Comparison of ENCODE assay signal across 24 cellular contexts in genomic region chr2:158717366-158718195, GRCh38.
DNase-seq lines count a peak whose midpoint lies in the region; ATAC-seq and TF ChIP-seq lines count a peak whose summit lies in the region.
"Had no signal": no experiment of that assay in that cellular context is flagged by ENCODE, and none has a peak within 500 bp of the region (broad histone marks: within the 10 kb centered on the region; RNA-seq: fewer than 3 reads in every experiment).

No MANE protein-coding gene starts in this region.

- H3K4me1 Mint-ChIP-seq in GM23338 (peaks cover 13% of the 10 kb centered on the region; the same call in 2 of the 3 replicates), endodermal cell (peaks cover 7% of the 10 kb centered on the region)
- H3K4me1 Mint-ChIP-seq: activated CD4-positive, alpha-beta T cell treated with anti-CD3 and anti-CD28 coated beads, Interleukin-2, amount 10 ng/mL, durations not matched to agents 7 days and 5 days; activated naive CD8-positive, alpha-beta T cell treated with anti-CD3 and anti-CD28 coated beads, Interleukin-2, amount 10 ng/mL, durations not matched to agents 7 days and 5 days; naive thymus-derived CD8-positive, alpha-beta T cell; T-helper 17 cell had no signal

- DNase-seq in GM23338 (ENCODE audit: low spot score) (no peak), endodermal cell (no peak), lower lobe of right lung (no peak), anterior cingulate cortex (lab: John Stamatoyannopoulos, UW) (no peak), ovary (no peak), NCI-H526 (lab: John Stamatoyannopoulos, UW) (no peak)
- DNase-seq: ACHN; activated CD4-positive, alpha-beta T cell treated with anti-CD3 and anti-CD28 coated beads, Interleukin-2, amount 10 ng/mL, durations not matched to agents 7 days and 5 days; activated naive CD8-positive, alpha-beta T cell treated with anti-CD3 and anti-CD28 coated beads, Interleukin-2, amount 10 ng/mL, durations not matched to agents 7 days and 5 days; Caco-2; colonic mucosa; hippocampal formation; naive thymus-derived CD8-positive, alpha-beta T cell; NCI-H146; NCI-H524; small intestine; stimulated activated CD4-positive, alpha-beta T cell treated with anti-CD3 and anti-CD28 coated beads, Interleukin-2, amount 100 ng/mL, for 48 hours; stimulated activated naive CD4-positive, alpha-beta T cell; T-helper 17 cell; transverse colon had no signal

- no peaks in the 10 kb centered on the region for H3K79me2 ChIP-seq in GM23338 (replicated peaks; ENCODE audit: insufficient read depth)

- intact Hi-C loops in lower lobe of right lung (cut with DNase I) (no loop called here), ovary (cut with DNase I) (no loop called here)

- H3K9me3 ChIP-seq in endodermal cell (ENCODE audit: control insufficient read depth, low read length) (peaks cover 4% of the 10 kb centered on the region), lower lobe of right lung (no peaks in the 10 kb centered on the region), skeletal muscle tissue (ENCODE audit: control insufficient read depth in 3 of 3, low read length in 3 of 3) (no peaks in the 10 kb centered on the region), ovary (no peaks in the 10 kb centered on the region)
- H3K9me3 ChIP-seq: colonic mucosa, transverse colon had no signal

- no peak overlapping the region for H3K9ac ChIP-seq in endodermal cell (ENCODE audit: extremely low read depth, low read length, poor library complexity, severe bottlenecking)
- H3K9ac ChIP-seq in skeletal muscle tissue (ENCODE audit: low read depth in 1 of 3, low read length in 3 of 3): no peak overlapping the region
- H3K9ac ChIP-seq: BLaER1 treated with 17β-estradiol and CSF1 and Interleukin-3, amounts not matched to agents 10 nM and 100 nM had no signal

- peaks cover 1% of the 10 kb centered on the region for H3K27me3 Mint-ChIP-seq in GM23338 (ENCODE audit: insufficient read depth, low read depth, poor library complexity)
- H3K27me3 Mint-ChIP-seq in endodermal cell (ENCODE audit: insufficient read depth): peaks cover 1% of the 10 kb centered on the region

- H2AFZ ChIP-seq in GM23338: peak overlapping the region; percentile 86

- no peak for TF ChIP-seq CTCF in GM23338 (conservative IDR thresholded peaks at IDR 0.05; ENCODE audit: low read depth in 2 of 2)
- no peak for TF ChIP-seq CTCF in endodermal cell (conservative IDR thresholded peaks at IDR 0.05)
- TF ChIP-seq CTCF in lower lobe of right lung (IDR thresholded peaks at IDR 0.05): no peak
- no peak for TF ChIP-seq CTCF in ovary (IDR thresholded peaks at IDR 0.05)

- no peaks in the 10 kb centered on the region for H3F3A ChIP-seq in GM23338 (replicated peaks; ENCODE audit: low read depth)

- no peak for TF ChIP-seq EP300 in ovary (IDR thresholded peaks at IDR 0.05)

- no peaks in the 10 kb centered on the region; the same call in 1 of the 2 replicates for H3K9me2 ChIP-seq in GM23338 (ENCODE audit: insufficient read depth)

- no peak overlapping the region for H3K4me2 ChIP-seq in GM23338
- H3K4me2 ChIP-seq: BLaER1 treated with 17β-estradiol and CSF1 and Interleukin-3, amounts not matched to agents 10 nM and 100 nM had no signal

- H3K4me3 ChIP-seq in GM23338 (no peak overlapping the region), endodermal cell (ENCODE audit: low read length) (no peak overlapping the region), lower lobe of right lung (no peak overlapping the region), skeletal muscle tissue (ENCODE audit: low read length in 3 of 3) (no peak overlapping the region), ovary (no peak overlapping the region)
- H3K4me3 ChIP-seq: BLaER1 treated with 17β-estradiol and CSF1 and Interleukin-3, amounts not matched to agents 10 nM and 100 nM; colonic mucosa; transverse colon had no signal

- H3K27me3 ChIP-seq in GM23338 (ENCODE audit: insufficient read depth) (no peaks in the 10 kb centered on the region), endodermal cell (ENCODE audit: control insufficient read depth, insufficient read depth, low read length, poor library complexity, severe bottlenecking) (no peaks in the 10 kb centered on the region), lower lobe of right lung (ENCODE audit: low read depth) (no peaks in the 10 kb centered on the region), skeletal muscle tissue (ENCODE audit: control insufficient read depth in 3 of 3, insufficient read depth in 3 of 3, low read length in 3 of 3) (peaks cover 0 to 6% (median 3%) of the 10 kb centered on the region in 3 donors), ovary (no peaks in the 10 kb centered on the region)
- H3K27me3 ChIP-seq: BLaER1 treated with 17β-estradiol and CSF1 and Interleukin-3, amounts not matched to agents 10 nM and 100 nM; colonic mucosa; transverse colon had no signal

- no peaks in the 10 kb centered on the region for H3K4me1 ChIP-seq in GM23338 (ENCODE audit: insufficient read depth)
- peaks cover 3% of the 10 kb centered on the region for H3K4me1 ChIP-seq in endodermal cell (ENCODE audit: control insufficient read depth, insufficient read depth, low read length)
- peaks cover 21% of the 10 kb centered on the region for H3K4me1 ChIP-seq in lower lobe of right lung
- peaks cover 0 to 9% (median 0%) of the 10 kb centered on the region in 3 donors for H3K4me1 ChIP-seq in skeletal muscle tissue (ENCODE audit: control insufficient read depth in 3 of 3, insufficient read depth in 3 of 3, low read length in 3 of 3)
- H3K4me1 ChIP-seq in ovary (ENCODE audit: insufficient read depth): peaks cover 2% of the 10 kb centered on the region
- H3K4me1 ChIP-seq: Caco-2, colonic mucosa had no signal

- WGBS in endodermal cell (ENCODE audit: insufficient coverage in 1 of 2, insufficient read length in 1 of 2), 2 experiments: 84 to 91% methylated on average over 3 to 14 of the region's 14 CpGs
- WGBS in ovary, 3 donors: 88 to 94% (median 92%) methylated on average over 14 of the region's 14 CpGs

- H3K9me3 Mint-ChIP-seq in GM23338 (peaks cover 13% of the 10 kb centered on the region; the same call in 1 of the 3 replicates), endodermal cell (peaks cover 6% of the 10 kb centered on the region)

- H3K4me3 Mint-ChIP-seq in GM23338 (no peak overlapping the region), endodermal cell (no peak overlapping the region)
- H3K4me3 Mint-ChIP-seq: activated CD4-positive, alpha-beta T cell treated with anti-CD3 and anti-CD28 coated beads, Interleukin-2, amount 10 ng/mL, durations not matched to agents 7 days and 5 days; activated naive CD8-positive, alpha-beta T cell treated with anti-CD3 and anti-CD28 coated beads, Interleukin-2, amount 10 ng/mL, durations not matched to agents 7 days and 5 days; mesothelial cell of epicardium; naive thymus-derived CD8-positive, alpha-beta T cell; T-helper 17 cell had no signal

- H3K27ac Mint-ChIP-seq in GM23338 (no peak overlapping the region), endodermal cell (peak overlapping the region; percentile 52)
- H3K27ac Mint-ChIP-seq: activated CD4-positive, alpha-beta T cell treated with anti-CD3 and anti-CD28 coated beads, Interleukin-2, amount 10 ng/mL, durations not matched to agents 7 days and 5 days; activated naive CD8-positive, alpha-beta T cell treated with anti-CD3 and anti-CD28 coated beads, Interleukin-2, amount 10 ng/mL, durations not matched to agents 7 days and 5 days; mesothelial cell of epicardium; naive thymus-derived CD8-positive, alpha-beta T cell; T-helper 17 cell had no signal

- no peak for TF ChIP-seq POLR2A in ovary (IDR thresholded peaks at IDR 0.05)

- H3K36me3 ChIP-seq in GM23338 (ENCODE audit: insufficient read depth): no peaks in the 10 kb centered on the region
- H3K36me3 ChIP-seq in endodermal cell (ENCODE audit: control insufficient read depth, insufficient read depth, low read length): no peaks in the 10 kb centered on the region
- no peaks in the 10 kb centered on the region for H3K36me3 ChIP-seq in lower lobe of right lung
- no peaks in the 10 kb centered on the region for H3K36me3 ChIP-seq in skeletal muscle tissue (ENCODE audit: control insufficient read depth in 3 of 3, insufficient read depth in 3 of 3, low read length in 3 of 3)
- no peaks in the 10 kb centered on the region for H3K36me3 ChIP-seq in ovary
- H3K36me3 ChIP-seq: BLaER1 treated with 17β-estradiol and CSF1 and Interleukin-3, amounts not matched to agents 10 nM and 100 nM; colonic mucosa; transverse colon had no signal

- H4K20me1 ChIP-seq in GM23338 (replicated peaks; ENCODE audit: insufficient read depth): no peaks in the 10 kb centered on the region
- H4K20me1 ChIP-seq: BLaER1 treated with 17β-estradiol and CSF1 and Interleukin-3, amounts not matched to agents 10 nM and 100 nM had no signal

- ATAC-seq in GM23338: peak; percentile 40; the same call in 2 of the 3 replicates
- peak in 1 of 2 donors; percentile 10 for ATAC-seq in lower lobe of right lung
- no peak for ATAC-seq in activated CD4-positive, CD25-positive, alpha-beta regulatory T cell treated with anti-CD3 and anti-CD28 coated beads, Interleukin-2, amount 50 U/mL, for 24 hours
- ATAC-seq: naive thymus-derived CD8-positive, alpha-beta T cell; T-helper 17 cell had no signal

- H3K36me3 Mint-ChIP-seq in GM23338 (ENCODE audit: low read depth): no peaks in the 10 kb centered on the region
- H3K36me3 Mint-ChIP-seq in endodermal cell (ENCODE audit: low read depth): no peaks in the 10 kb centered on the region

- no peak overlapping the region for H3K27ac ChIP-seq in GM23338 (ENCODE audit: low read depth)
- no peak overlapping the region for H3K27ac ChIP-seq in endodermal cell (ENCODE audit: low read depth, low read length)
- H3K27ac ChIP-seq in lower lobe of right lung: peak overlapping the region; percentile 20
- peak overlapping the region; percentile 85 for H3K27ac ChIP-seq in skeletal muscle tissue (ENCODE audit: low read depth, low read length)
- no peak overlapping the region for H3K27ac ChIP-seq in ovary
- H3K27ac ChIP-seq: BLaER1 treated with 17β-estradiol and CSF1 and Interleukin-3, amounts not matched to agents 10 nM and 100 nM; colonic mucosa had no signal

TF ChIP-seq in GM23338, 12 proteins besides CTCF, POLR2A, EP300 and RAD21 (continues in another document):
- TF ChIP-seq EZH2 (IDR thresholded peaks at IDR 0.05; ENCODE audit: low read depth, unreplicated experiment) (no peak), ZNF114 (CRISPR knock-in tag; IDR thresholded peaks at IDR 0.05) (no peak), NANOG (IDR thresholded peaks at IDR 0.05; ENCODE audit: borderline replicate concordance) (no peak), JUNB (IDR thresholded peaks at IDR 0.05; ENCODE audit: unreplicated experiment) (no peak), POLR2AphosphoS5 (IDR thresholded peaks at IDR 0.05; ENCODE audit: low read depth) (no peak)

Comparison
In these comparisons a context has a peak if more than half of its experiments do, and no peak if none do; other contexts are left out.
1. H3K27ac ChIP-seq: peak in lower lobe of right lung (single experiment) and skeletal muscle tissue (single experiment); none in GM23338 (single experiment), endodermal cell (single experiment) and ovary (0 of 2).